ENCODE assay signal across 28 cellular contexts in genomic region chr10:114400091-114400490, GRCh38. TPM values are rescaled to one million over a fixed set of nuclear protein-coding genes. Genes with fewer than 3 reads are reported as not detected.
DNase-seq lines count a peak whose midpoint lies in the region; ATAC-seq and TF ChIP-seq lines count a peak whose summit lies in the region.
"Had no signal": no experiment of that assay in that cellular context is flagged by ENCODE, and none has a peak within 500 bp of the region (broad histone marks: within the 10 kb centered on the region; RNA-seq: fewer than 3 reads in every experiment).

No MANE protein-coding gene starts in this region.

- H3K27me3 Mint-ChIP-seq in activated CD4-positive, alpha-beta T cell treated with anti-CD3 and anti-CD28 coated beads for 36 hours, result peaks cover 45% of the 10 kb centered on the region

- no peak for DNase-seq in right lobe of liver
- DNase-seq in renal cortical epithelial cell (ENCODE audit: low read depth), result peak; percentile 29
- no peak for DNase-seq in activated CD8-positive, alpha-beta memory T cell treated with anti-CD3 and anti-CD28 coated beads, Interleukin-2, amount 50 U/mL, for 48 hours
- no peak for DNase-seq in HPDE6-E6E7 (ENCODE audit: extremely low spot score)
- DNase-seq in NCI-H82 (lab: John Stamatoyannopoulos, UW), result no peak
- DNase-seq in activated CD4-positive, alpha-beta T cell treated with anti-CD3 and anti-CD28 coated beads for 36 hours, result no peak
- DNase-seq: activated CD4-positive, alpha-beta T cell treated with anti-CD3 and anti-CD28 coated beads for 1 hour; activated naive CD4-positive, alpha-beta T cell treated with anti-CD3 and anti-CD28 coated beads, Interleukin-2, amount 10 ng/mL, durations not matched to agents 7 days and 5 days; amygdala; Calu3; caudate nucleus; foreskin fibroblast; GOT3; NCI-H1092; NCI-H2081; NCI-H345; NCI-H774; pancreas; SIG-M5; stimulated activated CD4-positive, alpha-beta T cell treated with anti-CD3 and anti-CD28 coated beads, Interleukin-2, amount 100 ng/mL, for 48 hours; stimulated activated naive CD4-positive, alpha-beta T cell; T-cell; tibial artery had no signal

- no peak overlapping the region for H3K27ac Mint-ChIP-seq in activated CD4-positive, alpha-beta T cell treated with anti-CD3 and anti-CD28 coated beads for 36 hours
- H3K27ac Mint-ChIP-seq: activated naive CD4-positive, alpha-beta T cell treated with anti-CD3 and anti-CD28 coated beads, Interleukin-2, amount 10 ng/mL, durations not matched to agents 7 days and 5 days; T-cell had no signal

- H3K4me3 Mint-ChIP-seq in activated CD4-positive, alpha-beta T cell treated with anti-CD3 and anti-CD28 coated beads for 36 hours, result no peak overlapping the region
- H3K4me3 Mint-ChIP-seq: activated naive CD4-positive, alpha-beta T cell treated with anti-CD3 and anti-CD28 coated beads, Interleukin-2, amount 10 ng/mL, durations not matched to agents 7 days and 5 days; T-cell had no signal

- H3K36me3 Mint-ChIP-seq in activated CD4-positive, alpha-beta T cell treated with anti-CD3 and anti-CD28 coated beads for 36 hours (ENCODE audit: low read depth), result no peaks in the 10 kb centered on the region
- H3K36me3 Mint-ChIP-seq: activated naive CD4-positive, alpha-beta T cell treated with anti-CD3 and anti-CD28 coated beads, Interleukin-2, amount 10 ng/mL, durations not matched to agents 7 days and 5 days; T-cell had no signal

- H3K4me1 ChIP-seq in liver (ENCODE audit: control insufficient read depth in 4 of 4, insufficient read depth in 4 of 4, low read length in 3 of 4), result peaks cover 7 to 20% (median 16%) of the 10 kb centered on the region in 4 donors
- H3K4me1 ChIP-seq in right lobe of liver, result peaks cover 0 to 13% (median 0%) of the 10 kb centered on the region in 4 donors
- H3K4me1 ChIP-seq in gastroesophageal sphincter, result peaks cover 0 to 92% (median 10%) of the 10 kb centered on the region in 3 donors

- ATAC-seq in right lobe of liver (no peak), gastroesophageal sphincter (no peak)
- ATAC-seq in activated CD4-positive, alpha-beta T cell treated with anti-CD3 and anti-CD28 coated beads for 36 hours, result no peak
- ATAC-seq: pancreas, T-cell had no signal

- no peaks in the 10 kb centered on the region for H3K36me3 ChIP-seq in liver (ENCODE audit: control insufficient read depth in 4 of 4, insufficient read depth in 3 of 4, low read depth in 1 of 4, low read length in 3 of 4)
- no peaks in the 10 kb centered on the region for H3K36me3 ChIP-seq in right lobe of liver
- no peaks in the 10 kb centered on the region for H3K36me3 ChIP-seq in gastroesophageal sphincter
- H3K36me3 ChIP-seq: BLaER1 treated with 17β-estradiol and CSF1 and Interleukin-3, amounts not matched to agents 10 nM and 100 nM; pancreas; tibial artery had no signal

- no peaks in the 10 kb centered on the region for H3K9me3 Mint-ChIP-seq in activated CD4-positive, alpha-beta T cell treated with anti-CD3 and anti-CD28 coated beads for 36 hours (ENCODE audit: low read depth)
- H3K9me3 Mint-ChIP-seq: activated naive CD4-positive, alpha-beta T cell treated with anti-CD3 and anti-CD28 coated beads, Interleukin-2, amount 10 ng/mL, durations not matched to agents 7 days and 5 days; T-cell had no signal

- H3K4me3 ChIP-seq in liver (ENCODE audit: low read depth in 1 of 3, low read length in 3 of 3) (no peak overlapping the region), right lobe of liver (no peak overlapping the region), gastroesophageal sphincter (no peak overlapping the region)
- H3K4me3 ChIP-seq: BLaER1 treated with 17β-estradiol and CSF1 and Interleukin-3, amounts not matched to agents 10 nM and 100 nM; hepatocyte; pancreas; skin epidermis; tibial artery had no signal

- H3K4me1 Mint-ChIP-seq in activated CD4-positive, alpha-beta T cell treated with anti-CD3 and anti-CD28 coated beads for 36 hours, result peaks cover 9% of the 10 kb centered on the region

- H3K27ac ChIP-seq in liver (ENCODE audit: low read depth in 1 of 2, low read length in 2 of 2), result no peak overlapping the region
- peak overlapping the region in 1 of 3 donors; percentile 8 for H3K27ac ChIP-seq in right lobe of liver
- peak overlapping the region in 3 of 4 donors; percentile 65 to 82 (median 77) for H3K27ac ChIP-seq in gastroesophageal sphincter
- H3K27ac ChIP-seq: BLaER1 treated with 17β-estradiol and CSF1 and Interleukin-3, amounts not matched to agents 10 nM and 100 nM; hepatocyte; pancreas had no signal

- H3K9ac ChIP-seq in liver (ENCODE audit: low read depth in 1 of 2, low read length in 2 of 2), result no peak overlapping the region
- H3K9ac ChIP-seq: BLaER1 treated with 17β-estradiol and CSF1 and Interleukin-3, amounts not matched to agents 10 nM and 100 nM had no signal

- POLR2A ChIA-PET in activated CD4-positive, alpha-beta T cell treated with anti-CD3 and anti-CD28 coated beads for 36 hours (lab: Charles Lee), result no interaction called here

- no peaks in the 10 kb centered on the region for H3K9me3 ChIP-seq in liver (ENCODE audit: control insufficient read depth in 4 of 4, low read length in 3 of 4)
- H3K9me3 ChIP-seq in right lobe of liver, result no peaks in the 10 kb centered on the region
- H3K9me3 ChIP-seq in gastroesophageal sphincter, result no peaks in the 10 kb centered on the region
- H3K9me3 ChIP-seq: BLaER1 treated with 17β-estradiol and CSF1 and Interleukin-3, amounts not matched to agents 10 nM and 100 nM; pancreas; tibial artery had no signal

- H3K27me3 ChIP-seq in liver (ENCODE audit: control insufficient read depth in 4 of 4, insufficient read depth in 4 of 4, low read length in 3 of 4) (peaks cover 2 to 19% (median 6%) of the 10 kb centered on the region in 4 donors), right lobe of liver (peaks cover 0 to 14% of the 10 kb centered on the region in 2 donors), gastroesophageal sphincter (peaks cover 24% of the 10 kb centered on the region)
- H3K27me3 ChIP-seq: pancreas had no signal

- CTCF ChIA-PET in activated CD4-positive, alpha-beta T cell treated with anti-CD3 and anti-CD28 coated beads for 36 hours (lab: Charles Lee), result interaction anchor here (0.7 to 0.9 kb wide), 2 partner anchors 48 to 62 kb away, joined by 3 read pairs; no protein-coding TSS in a partner anchor

- no peak for TF ChIP-seq RAD21 in liver (IDR thresholded peaks at IDR 0.05)

- TF ChIP-seq POLR2A in right lobe of liver (IDR thresholded peaks at IDR 0.05), result no peak
- TF ChIP-seq POLR2A in gastroesophageal sphincter (IDR thresholded peaks at IDR 0.05), result no peak

- intact Hi-C loops in right lobe of liver (cut with DNase I), result no loop called here
- intact Hi-C loops in activated CD4-positive, alpha-beta T cell treated with anti-CD3 and anti-CD28 coated beads for 36 hours (cut with DNase I, micrococcal nuclease), result no loop called here

- 56% methylated on average over 3 of the region's 3 CpGs for WGBS in liver
- WGBS in right lobe of liver (ENCODE audit: insufficient coverage, low coverage, low lambda C conversion rate, missing lambda C conversion rate), result 100% methylated on average over 1 of the region's 3 CpGs
- WGBS in gastroesophageal sphincter (ENCODE audit: low coverage in 1 of 2), 2 donors, result 52% methylated on average over 2 of the region's 3 CpGs; no CpG with 5 or more reads in 1 of the 2 donors

- TF ChIP-seq CTCF in liver (IDR thresholded peaks at IDR 0.05; ENCODE audit: low read depth, low read length, missing input control), result no peak
- no peak for TF ChIP-seq CTCF in right lobe of liver (IDR thresholded peaks at IDR 0.05)
- no peak for TF ChIP-seq CTCF in gastroesophageal sphincter (IDR thresholded peaks at IDR 0.05)

- TF ChIP-seq EP300 in gastroesophageal sphincter (IDR thresholded peaks at IDR 0.05), result no peak

TF ChIP-seq in liver, 16 proteins besides CTCF, POLR2A, EP300 and RAD21:
- TF ChIP-seq NR2F2 (IDR thresholded peaks at IDR 0.05) (peak; percentile 38), RXRA (IDR thresholded peaks at IDR 0.05) (no peak)
TF ChIP-seq in liver: peak in this region for 1.

RNA-seq across cellular contexts. Expression of gene AFAP1L2, which starts 4.2 kb away (rescaled TPM):
- 1 to 10 TPM; 1.6 to 1.8 TPM for total RNA-seq in liver
- polyA plus RNA-seq in liver, result under 1 TPM; 0.53 to 0.89 TPM
- 1 to 10 TPM in 4 of 6 experiments, under 1 TPM in 2; 0.50 to 2.2 (median 1.1) TPM for total RNA-seq in right lobe of liver
- 10 to 100 TPM; 20.5 to 29.5 (median 23.9) TPM for total RNA-seq in gastroesophageal sphincter
- total RNA-seq in renal cortical epithelial cell, result 40.1 and 71.4 TPM in 2 replicates
- total RNA-seq in activated CD4-positive, alpha-beta T cell treated with anti-CD3 and anti-CD28 coated beads for 36 hours, result 1 to 10 TPM; 1.4 to 2.0 TPM

Comparison
In these comparisons a context has a peak if more than half of its experiments do, and no peak if none do; other contexts are left out.
1. H3K27ac ChIP-seq: peak in gastroesophageal sphincter (3 of 4); none in liver (0 of 2).
2. RNA of gene AFAP1L2, which starts 4.2 kb away (total RNA-seq): 40.1 to 71.4 TPM in renal cortical epithelial cell and 20.5 to 29.5 TPM in gastroesophageal sphincter; 1.4 to 2.0 TPM in activated CD4-positive, alpha-beta T cell treated with anti-CD3 and anti-CD28 coated beads for 36 hours, 1.6 to 1.8 TPM in liver and 0.50 to 2.2 TPM in right lobe of liver; every median in the first group is over 4 times any median in the second.